Comparison of ENCODE assay signal across 9 cellular contexts in genomic region chr16:90031931-90032663, GRCh38. TPM values are rescaled to one million over a fixed set of nuclear protein-coding genes. Genes with fewer than 3 reads are reported as not detected.
DNase-seq lines count a peak whose midpoint lies in the region; ATAC-seq and FAIRE-seq lines count a peak whose summit lies in the region.
"Had no signal": no experiment of that assay in that cellular context is flagged by ENCODE, and none has a peak within 500 bp of the region (broad histone marks: within the 10 kb centered on the region; RNA-seq: fewer than 3 reads in every experiment).

No MANE protein-coding gene starts in this region.

- no peaks in the 10 kb centered on the region for H3K27me3 Mint-ChIP-seq in activated CD4-positive, alpha-beta T cell treated with anti-CD3 and anti-CD28 coated beads, Interleukin-2, amount 10 ng/mL, durations not matched to agents 7 days and 5 days
- H3K27me3 Mint-ChIP-seq in activated CD8-positive, alpha-beta T cell treated with anti-CD3 and anti-CD28 coated beads, Interleukin-2, amount 10 ng/mL, durations not matched to agents 7 days and 5 days (ENCODE audit: low read depth) = no peaks in the 10 kb centered on the region
- peaks cover 16% of the 10 kb centered on the region for H3K27me3 Mint-ChIP-seq in stimulated activated memory B cell treated with anti-CD40 and anti-IgM and Interleukin-4, amounts not matched to agents 10 μg/mL and 1 μg/mL and 100 μg/mL, for 72 hours

- no peak for FAIRE-seq in RCC 7860 (lab: Jason Lieb, UNC)
- FAIRE-seq: frontal cortex had no signal

- H3K27ac Mint-ChIP-seq in activated CD4-positive, alpha-beta T cell treated with anti-CD3 and anti-CD28 coated beads, Interleukin-2, amount 10 ng/mL, durations not matched to agents 7 days and 5 days = peak overlapping the region; percentile 54
- H3K27ac Mint-ChIP-seq in activated CD8-positive, alpha-beta T cell treated with anti-CD3 and anti-CD28 coated beads, Interleukin-2, amount 10 ng/mL, durations not matched to agents 7 days and 5 days = peak overlapping the region; percentile 26
- no peak overlapping the region for H3K27ac Mint-ChIP-seq in stimulated activated memory B cell treated with anti-CD40 and anti-IgM and Interleukin-4, amounts not matched to agents 10 μg/mL and 1 μg/mL and 100 μg/mL, for 72 hours

- CTCF ChIA-PET in activated CD4-positive, alpha-beta T cell treated with anti-CD3 and anti-CD28 coated beads, Interleukin-2, amount 10 ng/mL, durations not matched to agents 7 days and 5 days (lab: Charles Lee) = interaction anchor here (1.4 kb wide), 1 partner anchor 331 kb away, joined by 3 read pairs; the partner anchor contains the start of gene SPATA2L
- CTCF ChIA-PET in activated CD8-positive, alpha-beta T cell treated with anti-CD3 and anti-CD28 coated beads, Interleukin-2, amount 10 ng/mL, durations not matched to agents 7 days and 5 days (lab: Charles Lee) = no interaction called here

- H3K36me3 Mint-ChIP-seq in activated CD4-positive, alpha-beta T cell treated with anti-CD3 and anti-CD28 coated beads, Interleukin-2, amount 10 ng/mL, durations not matched to agents 7 days and 5 days (ENCODE audit: low read depth) = peaks cover 5% of the 10 kb centered on the region
- peaks cover 5% of the 10 kb centered on the region for H3K36me3 Mint-ChIP-seq in activated CD8-positive, alpha-beta T cell treated with anti-CD3 and anti-CD28 coated beads, Interleukin-2, amount 10 ng/mL, durations not matched to agents 7 days and 5 days (ENCODE audit: low read depth)
- peaks cover 23% of the 10 kb centered on the region for H3K36me3 Mint-ChIP-seq in stimulated activated memory B cell treated with anti-CD40 and anti-IgM and Interleukin-4, amounts not matched to agents 10 μg/mL and 1 μg/mL and 100 μg/mL, for 72 hours

- peak overlapping the region; percentile 43 for H3K4me3 Mint-ChIP-seq in activated CD4-positive, alpha-beta T cell treated with anti-CD3 and anti-CD28 coated beads, Interleukin-2, amount 10 ng/mL, durations not matched to agents 7 days and 5 days
- no peak overlapping the region for H3K4me3 Mint-ChIP-seq in activated CD8-positive, alpha-beta T cell treated with anti-CD3 and anti-CD28 coated beads, Interleukin-2, amount 10 ng/mL, durations not matched to agents 7 days and 5 days
- H3K4me3 Mint-ChIP-seq in stimulated activated memory B cell treated with anti-CD40 and anti-IgM and Interleukin-4, amounts not matched to agents 10 μg/mL and 1 μg/mL and 100 μg/mL, for 72 hours = peak overlapping the region; percentile 2

- H3K4me1 Mint-ChIP-seq in activated CD4-positive, alpha-beta T cell treated with anti-CD3 and anti-CD28 coated beads, Interleukin-2, amount 10 ng/mL, durations not matched to agents 7 days and 5 days = peaks cover 1% of the 10 kb centered on the region
- peaks cover 3% of the 10 kb centered on the region for H3K4me1 Mint-ChIP-seq in activated CD8-positive, alpha-beta T cell treated with anti-CD3 and anti-CD28 coated beads, Interleukin-2, amount 10 ng/mL, durations not matched to agents 7 days and 5 days (ENCODE audit: low read depth)
- H3K4me1 Mint-ChIP-seq in stimulated activated memory B cell treated with anti-CD40 and anti-IgM and Interleukin-4, amounts not matched to agents 10 μg/mL and 1 μg/mL and 100 μg/mL, for 72 hours = no peaks in the 10 kb centered on the region

- peaks cover 4% of the 10 kb centered on the region for H3K9me3 Mint-ChIP-seq in activated CD4-positive, alpha-beta T cell treated with anti-CD3 and anti-CD28 coated beads, Interleukin-2, amount 10 ng/mL, durations not matched to agents 7 days and 5 days
- no peaks in the 10 kb centered on the region for H3K9me3 Mint-ChIP-seq in activated CD8-positive, alpha-beta T cell treated with anti-CD3 and anti-CD28 coated beads, Interleukin-2, amount 10 ng/mL, durations not matched to agents 7 days and 5 days (ENCODE audit: insufficient read depth)
- H3K9me3 Mint-ChIP-seq in stimulated activated memory B cell treated with anti-CD40 and anti-IgM and Interleukin-4, amounts not matched to agents 10 μg/mL and 1 μg/mL and 100 μg/mL, for 72 hours = peaks cover 7% of the 10 kb centered on the region

- ATAC-seq in activated CD8-positive, alpha-beta T cell treated with anti-CD3 and anti-CD28 coated beads, Interleukin-2, amount 10 ng/mL, durations not matched to agents 7 days and 5 days = no peak
- no peak for ATAC-seq in stimulated activated memory B cell treated with anti-CD40 and anti-IgM and Interleukin-4, amounts not matched to agents 10 μg/mL and 1 μg/mL and 100 μg/mL, for 72 hours

- POLR2A ChIA-PET in activated CD4-positive, alpha-beta T cell treated with anti-CD3 and anti-CD28 coated beads, Interleukin-2, amount 10 ng/mL, durations not matched to agents 7 days and 5 days (lab: Charles Lee) = no interaction called here
- POLR2A ChIA-PET in activated CD8-positive, alpha-beta T cell treated with anti-CD3 and anti-CD28 coated beads, Interleukin-2, amount 10 ng/mL, durations not matched to agents 7 days and 5 days (lab: Charles Lee) = no interaction called here

- DNase-seq in activated CD4-positive, alpha-beta T cell treated with anti-CD3 and anti-CD28 coated beads, Interleukin-2, amount 10 ng/mL, durations not matched to agents 7 days and 5 days = no peak
- no peak for DNase-seq in activated CD4-positive, alpha-beta T cell treated with anti-CD3 and anti-CD28 coated beads for 48 hours
- DNase-seq in activated CD8-positive, alpha-beta T cell treated with anti-CD3 and anti-CD28 coated beads, Interleukin-2, amount 10 ng/mL, durations not matched to agents 7 days and 5 days = no peak
- DNase-seq in fibroblast of peridontal ligament (ENCODE audit: extremely low read depth) (peak; percentile 70), RCC 7860 (ENCODE audit: low spot score) (no peak), NCI-H2227 treated with DMSO at 0.1 percent for 48 hours (lab: John Stamatoyannopoulos, UW) (no peak), NOMO-1 (lab: John Stamatoyannopoulos, UW; ENCODE audit: unreplicated experiment in 2 of 2) (no peak)

RNA-seq across cellular contexts. Expression of gene DBNDD1, which starts 12.8 kb away (rescaled TPM):
- under 1 TPM; 0.07 to 0.15 TPM for total RNA-seq in activated CD4-positive, alpha-beta T cell treated with anti-CD3 and anti-CD28 coated beads, Interleukin-2, amount 10 ng/mL, durations not matched to agents 7 days and 5 days
- under 1 TPM in 1 of 2 experiments, not detected in 1; 0.18 TPM for total RNA-seq in activated CD8-positive, alpha-beta T cell treated with anti-CD3 and anti-CD28 coated beads, Interleukin-2, amount 10 ng/mL, durations not matched to agents 7 days and 5 days

RNA-seq across cellular contexts. Expression of gene PRDM7, which starts 45.0 kb away (rescaled TPM):
- not detected for total RNA-seq in activated CD4-positive, alpha-beta T cell treated with anti-CD3 and anti-CD28 coated beads, Interleukin-2, amount 10 ng/mL, durations not matched to agents 7 days and 5 days
- total RNA-seq in activated CD8-positive, alpha-beta T cell treated with anti-CD3 and anti-CD28 coated beads, Interleukin-2, amount 10 ng/mL, durations not matched to agents 7 days and 5 days = not detected
- total RNA-seq: frontal cortex had no signal
